In the genomic region with DNA sequence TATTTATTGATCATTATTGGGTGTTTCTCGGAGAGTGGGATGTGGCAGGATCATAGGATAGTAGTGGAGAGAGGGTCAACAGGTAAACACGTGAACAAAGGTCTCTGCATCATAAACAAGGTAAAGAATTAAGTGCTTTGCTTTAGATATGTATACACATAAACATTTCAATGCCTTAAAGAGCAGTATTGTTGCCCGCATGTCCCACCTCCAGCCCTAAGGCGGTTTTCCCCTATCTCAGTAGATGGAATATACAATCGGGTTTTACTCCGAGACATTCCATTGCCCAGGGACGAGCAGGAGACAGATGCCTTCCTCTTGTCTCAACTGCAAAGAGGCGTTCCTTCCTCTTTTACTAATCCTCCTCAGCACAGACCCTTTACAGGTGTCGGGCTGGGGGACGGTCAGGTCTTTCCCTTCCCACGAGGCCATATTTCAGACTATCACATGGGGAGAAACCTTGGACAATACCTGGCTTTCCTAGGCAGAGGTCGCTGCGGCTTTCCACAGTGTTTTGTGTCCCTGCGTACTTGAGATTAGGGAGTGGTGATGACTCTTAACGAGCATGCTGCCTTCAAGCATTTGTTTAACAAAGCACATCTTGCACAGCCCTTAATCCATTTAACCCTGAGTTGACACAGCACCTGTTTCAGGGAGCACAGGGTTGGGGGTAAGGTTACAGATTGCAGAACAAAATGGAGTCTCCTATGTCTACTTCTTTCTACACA, we compare ENCODE assay signal across 8 cellular contexts. TPM values are rescaled to one million over a fixed set of nuclear protein-coding genes. Genes with fewer than 3 reads are reported as not detected.
DNase-seq lines count a peak whose midpoint lies in the region; ATAC-seq, FAIRE-seq and TF ChIP-seq lines count a peak whose summit lies in the region.
"Not testable (repeated sequence)": the region's sequence is repeated elsewhere in the genome, so short reads cannot be mapped to it uniquely, and the experiment has no call there.

No MANE protein-coding gene starts in this region.

- CTCF ChIA-PET in WTC11 (lab: Charles Lee); H1 (lab: Charles Lee; ENCODE audit: partially characterized antibody): not testable (repeated sequence)

- peak overlapping the region; percentile 10; the same call in 1 of the 3 replicates for H3K4me3 Mint-ChIP-seq in GM23338
- peak overlapping the region; percentile 96 for H3K4me3 Mint-ChIP-seq in WTC11
- H3K4me3 Mint-ChIP-seq in neural crest cell = peak overlapping the region; percentile 67
- H3K4me3 Mint-ChIP-seq in type B pancreatic cell = peak overlapping the region; percentile 66

- H3K79me2 ChIP-seq in GM23338 (replicated peaks; ENCODE audit: insufficient read depth) (peaks cover 31% of the 10 kb centered on the region), H1 (ENCODE audit: control insufficient read depth in 1 of 2, insufficient read depth in 2 of 2, low read length in 2 of 2) (peaks cover 3 to 26% of the 10 kb centered on the region in 2 experiments; a peak in 3 of 4 replicates)

- H3K4me3 ChIP-seq in GM23338 = peak overlapping the region; percentile 65
- peak overlapping the region in 2 of 4 experiments; percentile 5 to 80; a peak in 2 of 8 replicates for H3K4me3 ChIP-seq in H1 (ENCODE audit: extremely low read depth in 1 of 4, insufficient read depth in 2 of 4, low read depth in 3 of 4, low read length in 4 of 4)
- H3K4me3 ChIP-seq in iPS-20b (ENCODE audit: low read length) = peak overlapping the region; percentile 96

- ATAC-seq in GM23338, WTC11: not testable (repeated sequence)

- H3K9ac ChIP-seq in H1 (replicated peaks in 1 of 4; ENCODE audit: extremely low read depth in 1 of 4, low read depth in 3 of 4, low read length in 3 of 4) = not testable (repeated sequence)
- peak overlapping the region; percentile 46; the same call in 1 of the 2 replicates for H3K9ac ChIP-seq in iPS-20b (ENCODE audit: low read depth, low read length)

- peak; percentile 51 to 54 for TF ChIP-seq CTCF in GM23338 (conservative IDR thresholded peaks at IDR 0.05; ENCODE audit: low read depth in 2 of 2)
- TF ChIP-seq CTCF in WTC11 (IDR thresholded peaks at IDR 0.05); neural crest cell (conservative IDR thresholded peaks at IDR 0.05); type B pancreatic cell (conservative IDR thresholded peaks at IDR 0.05): not testable (repeated sequence)
- peak in 1 of 3 experiments; percentile 4; a peak in 1 of 4 replicates for TF ChIP-seq CTCF in H1 (IDR thresholded peaks at IDR 0.05; ENCODE audit: control extremely low read depth in 1 of 3, insufficient read depth in 1 of 3, low read depth in 1 of 3, low read length in 3 of 3)

- 42% methylated on average over 13 of the region's 15 CpGs; no CpG with 5 or more reads in 1 of the 2 experiments for WGBS in H1 (ENCODE audit: extremely low coverage in 1 of 2, insufficient coverage in 1 of 2, insufficient read length in 1 of 2, insufficient replicate concordance in 2 of 2, low coverage in 1 of 2, low lambda C conversion rate in 2 of 2, missing lambda C conversion rate in 1 of 2), 2 experiments

- not testable (repeated sequence) for H3K9me2 ChIP-seq in GM23338 (ENCODE audit: insufficient read depth)

- POLR2A ChIA-PET in WTC11 (lab: Charles Lee); H1 (lab: Charles Lee; ENCODE audit: partially characterized antibody): not testable (repeated sequence)

- peaks cover 29% of the 10 kb centered on the region for H3K4me1 Mint-ChIP-seq in GM23338
- H3K4me1 Mint-ChIP-seq in WTC11 = peaks cover 36% of the 10 kb centered on the region
- H3K4me1 Mint-ChIP-seq in neural crest cell = peaks cover 28% of the 10 kb centered on the region
- peaks cover 16% of the 10 kb centered on the region for H3K4me1 Mint-ChIP-seq in type B pancreatic cell (ENCODE audit: unreplicated experiment)

- H4K91ac ChIP-seq in H1 (replicated peaks; ENCODE audit: insufficient read length, low read length) = not testable (repeated sequence)

- not testable (repeated sequence) for H2BK15ac ChIP-seq in H1 (ENCODE audit: low read length)

- H3K4me2 ChIP-seq in GM23338 = peak overlapping the region; percentile 88
- peak overlapping the region; percentile 47 to 64 for H3K4me2 ChIP-seq in H1 (ENCODE audit: insufficient read depth in 1 of 2, low read depth in 2 of 2, low read length in 2 of 2)

- H2BK5ac ChIP-seq in H1 (ENCODE audit: low read depth, low read length) = not testable (repeated sequence)

- not testable (repeated sequence) for H2BK12ac ChIP-seq in H1 (ENCODE audit: low read depth, low read length)

- not testable (repeated sequence) for H3K23ac ChIP-seq in H1 (ENCODE audit: insufficient read length)

- peak overlapping the region; percentile 91 for H3K27ac ChIP-seq in GM23338 (ENCODE audit: low read depth)
- H3K27ac ChIP-seq in H1 (ENCODE audit: low read depth, low read length) = not testable (repeated sequence)
- H3K27ac ChIP-seq in iPS-20b (ENCODE audit: low read length) = peak overlapping the region; percentile 18

- H3K27me3 Mint-ChIP-seq in GM23338 (ENCODE audit: insufficient read depth, low read depth, poor library complexity); WTC11 (ENCODE audit: low read depth); neural crest cell (ENCODE audit: low read depth); type B pancreatic cell: not testable (repeated sequence)

- H3K9me3 Mint-ChIP-seq in GM23338, WTC11, neural crest cell, type B pancreatic cell: not testable (repeated sequence)

- TF ChIP-seq EP300 in H1 (IDR thresholded peaks at IDR 0.05; ENCODE audit: borderline replicate concordance in 1 of 2, low read depth in 2 of 2, low read length in 2 of 2) = not testable (repeated sequence)

- not testable (repeated sequence) for H3K56ac ChIP-seq in H1 (replicated peaks; ENCODE audit: insufficient read length, low read depth, low read length)

- not testable (repeated sequence) for H3K18ac ChIP-seq in H1 (ENCODE audit: extremely low read depth, low read length)

- FAIRE-seq in H1 (lab: Jason Lieb, UNC) = not testable (repeated sequence)

- not testable (repeated sequence) for H4K8ac ChIP-seq in H1 (ENCODE audit: extremely low read depth, insufficient read depth, low read length)

- H3K27ac Mint-ChIP-seq in GM23338; neural crest cell (ENCODE audit: unreplicated experiment); type B pancreatic cell: not testable (repeated sequence)
- H3K27ac Mint-ChIP-seq in WTC11 = peak overlapping the region; percentile 84

- H3K14ac ChIP-seq in H1 (ENCODE audit: insufficient read length) = not testable (repeated sequence)

- not testable (repeated sequence) for H4K5ac ChIP-seq in H1 (ENCODE audit: insufficient read length, low read depth, low read length)

- TF ChIP-seq RAD21 in H1 (IDR thresholded peaks at IDR 0.05 in 1 of 2, conservative IDR thresholded peaks at IDR 0.05 in 1 of 2; ENCODE audit: low read depth in 2 of 2, low read length in 2 of 2) = not testable (repeated sequence)

- DNase-seq in GM23338 (ENCODE audit: low spot score) (peak; percentile 71), NCI-H187 (lab: John Stamatoyannopoulos, UW) (peak; percentile 4 to 38), NCI-H748 (lab: John Stamatoyannopoulos, UW; ENCODE audit: unreplicated experiment) (peak; percentile 8), WTC11 (ENCODE audit: low spot score) (peak; percentile 52)
- not testable (repeated sequence) for DNase-seq in H1 (ENCODE audit: low read depth in 1 of 2, low spot score in 2 of 2); neural crest cell (ENCODE audit: low read depth, low spot score); type B pancreatic cell (ENCODE audit: extremely low spot score, unreplicated experiment)

- not testable (repeated sequence) for H2AFZ ChIP-seq in GM23338; H1 (ENCODE audit: low read length)

- not testable (repeated sequence) for H2AK5ac ChIP-seq in H1 (ENCODE audit: low read depth, low read length)

- H3K36me3 Mint-ChIP-seq in GM23338 (ENCODE audit: low read depth) = peaks cover 12% of the 10 kb centered on the region
- peaks cover 27% of the 10 kb centered on the region for H3K36me3 Mint-ChIP-seq in WTC11
- H3K36me3 Mint-ChIP-seq in neural crest cell (ENCODE audit: low read depth) = not testable (repeated sequence)
- H3K36me3 Mint-ChIP-seq in type B pancreatic cell = peaks cover 12% of the 10 kb centered on the region

- H3F3A ChIP-seq in GM23338 (replicated peaks; ENCODE audit: low read depth) = not testable (repeated sequence)

- not testable (repeated sequence) for H3K4ac ChIP-seq in H1 (replicated peaks; ENCODE audit: insufficient read length, low read depth, low read length)

- not testable (repeated sequence) for H3K9me3 ChIP-seq in H1 (ENCODE audit: insufficient read depth in 2 of 2, low read depth in 1 of 2, low read length in 1 of 2); iPS-20b (ENCODE audit: insufficient read depth, low read depth, low read length)

- H3K4me1 ChIP-seq in GM23338 (ENCODE audit: insufficient read depth) (peaks cover 34% of the 10 kb centered on the region), iPS-20b (ENCODE audit: insufficient read depth, low read length) (peaks cover 22% of the 10 kb centered on the region)
- not testable (repeated sequence) for H3K4me1 ChIP-seq in H1 (replicated peaks in 1 of 4; ENCODE audit: control insufficient read depth in 3 of 4, insufficient read depth in 4 of 4, low read length in 3 of 4)

- H3K23me2 ChIP-seq in H1 (ENCODE audit: low read depth, low read length) = peaks cover 11% of the 10 kb centered on the region

- not testable (repeated sequence) for H2BK120ac ChIP-seq in H1 (replicated peaks; ENCODE audit: low read depth, low read length)

- H3K79me1 ChIP-seq in H1 (ENCODE audit: low read depth, low read length) = not testable (repeated sequence)

- H3K36me3 ChIP-seq in GM23338 (ENCODE audit: insufficient read depth) = not testable (repeated sequence)
- H3K36me3 ChIP-seq in H1 (ENCODE audit: control insufficient read depth in 2 of 4, insufficient read depth in 4 of 4, low read length in 3 of 4) (peaks cover 0 to 13% (median 6%) of the 10 kb centered on the region in 4 experiments; a peak in 5 of 8 replicates), iPS-20b (ENCODE audit: insufficient read depth, low read depth, low read length) (peaks cover 26% of the 10 kb centered on the region)

- H4K20me1 ChIP-seq in GM23338 (replicated peaks; ENCODE audit: insufficient read depth); H1 (replicated peaks in 1 of 2; ENCODE audit: control insufficient read depth in 1 of 2, insufficient read depth in 2 of 2, low read length in 2 of 2): not testable (repeated sequence)

- TF ChIP-seq POLR2A in H1 (IDR thresholded peaks at IDR 0.05; ENCODE audit: control extremely low read depth in 1 of 2, low read depth in 2 of 2, low read length in 2 of 2) = not testable (repeated sequence)

- H3K27me3 ChIP-seq in GM23338 (ENCODE audit: insufficient read depth); H1 (replicated peaks in 1 of 4; ENCODE audit: control insufficient read depth in 3 of 4, extremely low read depth in 1 of 4, insufficient read depth in 3 of 4, low read length in 3 of 4); iPS-20b (ENCODE audit: insufficient read depth, low read length): not testable (repeated sequence)

- H2BK20ac ChIP-seq in H1 (ENCODE audit: low read length) = not testable (repeated sequence)

RNA-seq across cellular contexts. Expression of a gene that starts 2.6 kb away (rescaled TPM):
- total RNA-seq in GM23338 (2014; rRNA removed; shearing (Covaris generic)) = 40.4 and 56.4 TPM in 2 replicates
- 15.5 and 19.9 TPM in 2 replicates for polyA plus RNA-seq in GM23338 (2016; fragmentation: Nextera tagmentation; extraction: Ambion mirVana)
- total RNA-seq in WTC11 (2021) = 39.2 to 44.8 TPM (median 40.7 TPM) in 3 replicates
- 30.5 and 36.5 TPM in 2 replicates for total RNA-seq in H1 (2021; fragmentation: NEBNext Ultra II Directional; extraction: Animal tissue kit (Norgen Biotek cat#: 25700))
- polyA plus RNA-seq in H1 (2011; rRNA removed) = 21.8 and 38.6 TPM in 2 replicates
- polyA plus RNA-seq in H1 (2011; cell fraction: cytosol; rRNA removed) = 29.0 TPM
- polyA plus RNA-seq in H1 (2011; cell fraction: nucleus; rRNA removed) = 8.3 TPM
- 14.5 to 25.2 TPM (median 18.4 TPM) in 4 replicates for polyA plus RNA-seq in H1 (2012, experiment 1 of 2)
- polyA plus RNA-seq in H1 (2012, experiment 2 of 2) = 1.5 TPM
- polyA plus RNA-seq in H1 (2013, experiment 1 of 2) = 28.7 TPM
- polyA plus RNA-seq in H1 (2013, experiment 2 of 2) = 34.7 TPM
- 53.1 and 54.8 TPM in 2 replicates for polyA minus RNA-seq in H1 (2011; rRNA and poly(A)+ RNA removed)
- polyA minus RNA-seq in H1 (2011; cell fraction: cytosol; rRNA and poly(A)+ RNA removed) = 24.4 TPM
- 26.4 TPM for polyA minus RNA-seq in H1 (2011; cell fraction: nucleus; rRNA and poly(A)+ RNA removed)
- total RNA-seq in neural crest cell = 44.9 and 47.6 TPM in 2 replicates
- total RNA-seq in type B pancreatic cell (ENCODE audit: low replicate concordance) = 23.9 and 31.6 TPM in 2 replicates

RNA-seq across cellular contexts. Expression of a gene that starts 2.6 kb away (rescaled TPM):
- 64.1 and 68.1 TPM in 2 replicates for total RNA-seq in GM23338 (2014; rRNA removed; shearing (Covaris generic))
- polyA plus RNA-seq in GM23338 (2016; fragmentation: Nextera tagmentation; extraction: Ambion mirVana) (75.9 and 93.9 TPM in 2 replicates), H1 (2011; rRNA removed) (27.3 and 27.6 TPM in 2 replicates)
- total RNA-seq in WTC11 (2021) (44.3 to 60.1 TPM (median 48.1 TPM) in 3 replicates), neural crest cell (46.1 and 47.4 TPM in 2 replicates), type B pancreatic cell (ENCODE audit: low replicate concordance) (32.5 and 35.3 TPM in 2 replicates)
- 54.9 and 55.3 TPM in 2 replicates for total RNA-seq in H1 (2021; fragmentation: NEBNext Ultra II Directional; extraction: Animal tissue kit (Norgen Biotek cat#: 25700))
- polyA plus RNA-seq in H1 (2011; cell fraction: cytosol; rRNA removed) = 41.3 TPM
- polyA plus RNA-seq in H1 (2011; cell fraction: nucleus; rRNA removed) = 20.5 TPM
- 37.1 to 44.2 TPM (median 41.7 TPM) in 4 replicates for polyA plus RNA-seq in H1 (2012, experiment 1 of 2)
- polyA plus RNA-seq in H1 (2012, experiment 2 of 2) = 11.4 TPM
- 36.7 TPM for polyA plus RNA-seq in H1 (2013, experiment 1 of 2)
- polyA plus RNA-seq in H1 (2013, experiment 2 of 2) = 35.4 TPM
- 15.0 and 15.8 TPM in 2 replicates for polyA minus RNA-seq in H1 (2011; rRNA and poly(A)+ RNA removed)
- 33.8 TPM for polyA minus RNA-seq in H1 (2011; cell fraction: cytosol; rRNA and poly(A)+ RNA removed)
- 25.9 TPM for polyA minus RNA-seq in H1 (2011; cell fraction: nucleus; rRNA and poly(A)+ RNA removed)

Comparison
In these comparisons a context has a peak if more than half of its experiments do, and no peak if none do; other contexts are left out.
1. H3K4me3 Mint-ChIP-seq: peak in every context shown above with its lines; median percentile 96 in WTC11; 67 in neural crest cell; 66 in type B pancreatic cell; 10 in GM23338.